ENCODE assay signal across 24 cellular contexts in the genomic region with DNA sequence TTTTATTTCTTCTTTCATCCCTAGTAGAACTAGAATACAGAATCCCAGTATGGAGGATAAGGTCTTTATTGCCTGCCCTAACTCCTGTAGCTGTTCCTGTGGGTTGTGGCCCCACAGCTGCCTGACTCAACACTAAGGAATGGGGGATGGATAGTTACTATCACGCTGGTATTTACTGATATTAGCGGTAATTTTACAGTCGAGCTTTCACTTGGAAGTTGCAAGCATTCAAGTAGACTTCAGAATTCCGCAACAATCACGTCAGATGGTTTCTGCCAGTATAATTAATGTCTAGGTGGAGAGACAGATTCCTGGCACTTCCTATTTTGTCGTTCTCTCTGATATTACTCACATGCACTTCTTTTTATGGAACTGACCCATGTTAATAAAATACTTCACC.
DNase-seq lines count a peak whose midpoint lies in the region; ATAC-seq, FAIRE-seq and TF ChIP-seq lines count a peak whose summit lies in the region.
"Had no signal": no experiment of that assay in that cellular context is flagged by ENCODE, and none has a peak within 500 bp of the region (broad histone marks: within the 10 kb centered on the region; RNA-seq: fewer than 3 reads in every experiment).

No MANE protein-coding gene starts in this region.

- H3K27me3 ChIP-seq in H9 (ENCODE audit: insufficient read depth, low read length), result no peaks in the 10 kb centered on the region
- H3K27me3 ChIP-seq: heart right ventricle, pancreas, right lobe of liver, tibial artery had no signal

- no peak overlapping the region for H3K27ac ChIP-seq in H9 (ENCODE audit: insufficient read length, low read depth, low read length)
- H3K27ac ChIP-seq: heart right ventricle, pancreas, right lobe of liver, tibial artery had no signal

- no peak overlapping the region for H4K8ac ChIP-seq in H9 (replicated peaks; ENCODE audit: insufficient read length, low read depth, low read length)

- no peaks in the 10 kb centered on the region for H3K4me1 ChIP-seq in H9 (ENCODE audit: insufficient read depth, low read length)
- H3K4me1 ChIP-seq: heart right ventricle, pancreas, right lobe of liver had no signal

- ATAC-seq in GM21619 (IDR thresholded peaks at IDR 0.05; ENCODE audit: unreplicated experiment), result no peak
- ATAC-seq: heart right ventricle; pancreas; right lobe of liver; stimulated activated effector memory CD8-positive, alpha-beta T cell treated with anti-CD3 and anti-CD28 coated beads, Interleukin-12 subunit alpha, Interleukin-12 subunit beta, amount 100 ng/mL, for 72 hours had no signal

- peaks cover 0 to 1% (median 0%) of the 10 kb centered on the region in 3 experiments; a peak in 1 of 7 replicates for H3K36me3 Mint-ChIP-seq in H9 (ENCODE audit: insufficient read depth in 1 of 3, low read depth in 3 of 3)
- H3K36me3 Mint-ChIP-seq: IgD-negative memory B cell; stimulated activated effector memory CD8-positive, alpha-beta T cell treated with anti-CD3 and anti-CD28 coated beads, Interleukin-12 subunit alpha, Interleukin-12 subunit beta, amount 100 ng/mL, for 72 hours had no signal

- no peak for TF ChIP-seq CTCF in H9 (conservative IDR thresholded peaks at IDR 0.05)
- no peak for TF ChIP-seq CTCF in fibroblast of the aortic adventitia (IDR thresholded peaks at IDR 0.05; ENCODE audit: insufficient read depth, low read length)

- no peaks in the 10 kb centered on the region for H3K9me3 ChIP-seq in H9 (ENCODE audit: control insufficient read depth, low read depth, low read length)
- H3K9me3 ChIP-seq: pancreas, right lobe of liver, tibial artery had no signal

- no peak overlapping the region for H4K91ac ChIP-seq in H9 (ENCODE audit: insufficient read length, low read depth, low read length)

- H3K9ac ChIP-seq in H9 (ENCODE audit: extremely low read depth, insufficient read length, low read length), result no peak overlapping the region

- no peaks in the 10 kb centered on the region for H3K27me3 Mint-ChIP-seq in H9 (ENCODE audit: low read depth)
- H3K27me3 Mint-ChIP-seq: activated CD4-positive, alpha-beta T cell treated with anti-CD3 and anti-CD28 coated beads, Interleukin-2, amount 10 ng/mL, durations not matched to agents 24 days and 14 days; IgD-negative memory B cell had no signal

- H3K56ac ChIP-seq in H9 (ENCODE audit: insufficient read length, low read depth, low read length), result no peak overlapping the region

- no peak overlapping the region for H3K4me3 ChIP-seq in fibroblast of the aortic adventitia (ENCODE audit: low read depth, low read length)
- H3K4me3 ChIP-seq: heart right ventricle, lung, pancreas, right lobe of liver had no signal

- H3T11ph ChIP-seq in H9 (ENCODE audit: low read length), result no peak overlapping the region

- H3K14ac ChIP-seq in H9 (ENCODE audit: insufficient read depth, low read length), result no peak overlapping the region

- no peak overlapping the region for H3K4me3 Mint-ChIP-seq in H9
- H3K4me3 Mint-ChIP-seq: activated CD4-positive, alpha-beta T cell treated with anti-CD3 and anti-CD28 coated beads, Interleukin-2, amount 10 ng/mL, durations not matched to agents 24 days and 14 days; IgD-negative memory B cell; stimulated activated effector memory CD8-positive, alpha-beta T cell treated with anti-CD3 and anti-CD28 coated beads, Interleukin-12 subunit alpha, Interleukin-12 subunit beta, amount 100 ng/mL, for 72 hours had no signal

- H3K4me2 ChIP-seq in H9 (ENCODE audit: insufficient read depth, insufficient read length, low read length), result no peak overlapping the region

- no peak overlapping the region for H2BK5ac ChIP-seq in H9 (ENCODE audit: insufficient read length, low read length)

- no peak overlapping the region for H2AK5ac ChIP-seq in H9 (ENCODE audit: insufficient read length, low read length)

- FAIRE-seq in RCC 7860 (lab: Jason Lieb, UNC), result peak; percentile 57
- FAIRE-seq in urothelium cell line (lab: Jason Lieb, UNC), result no peak
- FAIRE-seq: islet of Langerhans, pancreas had no signal

- H2AFZ ChIP-seq in H9 (ENCODE audit: low read length), result peak overlapping the region; percentile 10

- H3K9me3 Mint-ChIP-seq in H9, result peaks cover 3 to 5% of the 10 kb centered on the region in 2 experiments; a peak in 2 of 5 replicates
- H3K9me3 Mint-ChIP-seq: activated CD4-positive, alpha-beta T cell treated with anti-CD3 and anti-CD28 coated beads, Interleukin-2, amount 10 ng/mL, durations not matched to agents 24 days and 14 days; IgD-negative memory B cell had no signal

- no peak overlapping the region for H4K5ac ChIP-seq in H9 (ENCODE audit: insufficient read length, low read depth, low read length)

- peaks cover 0 to 5% of the 10 kb centered on the region in 2 experiments; a peak in 1 of 4 replicates for H3K4me1 Mint-ChIP-seq in H9
- H3K4me1 Mint-ChIP-seq: activated CD4-positive, alpha-beta T cell treated with anti-CD3 and anti-CD28 coated beads, Interleukin-2, amount 10 ng/mL, durations not matched to agents 24 days and 14 days; IgD-negative memory B cell; stimulated activated effector memory CD8-positive, alpha-beta T cell treated with anti-CD3 and anti-CD28 coated beads, Interleukin-12 subunit alpha, Interleukin-12 subunit beta, amount 100 ng/mL, for 72 hours had no signal

- no peak overlapping the region for H3K18ac ChIP-seq in H9 (ENCODE audit: insufficient read length, low read depth, low read length)

- WGBS in H9 (ENCODE audit: extremely low coverage, insufficient read length, low lambda C conversion rate), result no CpG with 5 or more reads among the region's 6 CpGs

- H2BK12ac ChIP-seq in H9 (ENCODE audit: insufficient read length, low read depth, low read length), result no peak overlapping the region

- no peak overlapping the region for H2BK120ac ChIP-seq in H9 (ENCODE audit: low read depth, low read length, poor library complexity, severe bottlenecking)

- no peaks in the 10 kb centered on the region for H4K20me1 ChIP-seq in H9 (ENCODE audit: control insufficient read depth, insufficient read depth, insufficient read length)

- no peaks in the 10 kb centered on the region for H3K79me1 ChIP-seq in H9 (ENCODE audit: insufficient read depth, low read depth, low read length, poor library complexity, severe bottlenecking)

- peak overlapping the region in 1 of 3 experiments; percentile 41; a peak in 2 of 7 replicates for H3K27ac Mint-ChIP-seq in H9
- H3K27ac Mint-ChIP-seq: activated CD4-positive, alpha-beta T cell treated with anti-CD3 and anti-CD28 coated beads, Interleukin-2, amount 10 ng/mL, durations not matched to agents 24 days and 14 days; IgD-negative memory B cell; stimulated activated effector memory CD8-positive, alpha-beta T cell treated with anti-CD3 and anti-CD28 coated beads, Interleukin-12 subunit alpha, Interleukin-12 subunit beta, amount 100 ng/mL, for 72 hours had no signal

- H2BK20ac ChIP-seq in H9 (ENCODE audit: low read depth, low read length, poor library complexity, severe bottlenecking), result no peak overlapping the region

- no peak overlapping the region for H2BK15ac ChIP-seq in H9 (ENCODE audit: low read depth, low read length)

- H3K23ac ChIP-seq in H9 (ENCODE audit: insufficient read length, low read depth, low read length), result no peak overlapping the region

- no peak for DNase-seq in H9
- peak; percentile 70 for DNase-seq in RCC 7860 (ENCODE audit: low spot score)
- peak; percentile 57 for DNase-seq in fibroblast of the aortic adventitia (ENCODE audit: low read depth)
- peak; percentile 49 for DNase-seq in urothelium cell line (ENCODE audit: low spot score)
- no peak for DNase-seq in SK-N-DZ (ENCODE audit: low spot score)
- no peak for DNase-seq in DMS53 (lab: John Stamatoyannopoulos, UW)
- DNase-seq: activated CD4-positive, alpha-beta T cell treated with anti-CD3 and anti-CD28 coated beads, Interleukin-2, amount 10 ng/mL, durations not matched to agents 24 days and 14 days; activated CD8-positive, alpha-beta memory T cell treated with anti-CD3 and anti-CD28 coated beads, Interleukin-2, amount 50 U/mL, for 48 hours; activated naive CD4-positive, alpha-beta T cell; AML-193; amygdala; GOT3; heart right ventricle; MV-4-11; NCI-H1930; pancreas; right lobe of liver; Right ventricle myocardium superior; tibial artery had no signal

- H3K4ac ChIP-seq in H9 (ENCODE audit: low read depth, low read length), result no peak overlapping the region

- no peaks in the 10 kb centered on the region for H3K23me2 ChIP-seq in H9 (ENCODE audit: insufficient read length, low read depth, low read length, poor library complexity, severe bottlenecking)

- H3K79me2 ChIP-seq in H9 (ENCODE audit: insufficient read depth, low read length), result no peaks in the 10 kb centered on the region

Comparison
In these comparisons a context has a peak if more than half of its experiments do, and no peak if none do; other contexts are left out.
1. DNase-seq: peak in RCC 7860 (single experiment), fibroblast of the aortic adventitia (single experiment) and urothelium cell line (single experiment); none in H9 (single experiment), SK-N-DZ (single experiment) and DMS53 (single experiment).